Comparison of ENCODE assay signal across 8 cellular contexts in the genomic region with DNA sequence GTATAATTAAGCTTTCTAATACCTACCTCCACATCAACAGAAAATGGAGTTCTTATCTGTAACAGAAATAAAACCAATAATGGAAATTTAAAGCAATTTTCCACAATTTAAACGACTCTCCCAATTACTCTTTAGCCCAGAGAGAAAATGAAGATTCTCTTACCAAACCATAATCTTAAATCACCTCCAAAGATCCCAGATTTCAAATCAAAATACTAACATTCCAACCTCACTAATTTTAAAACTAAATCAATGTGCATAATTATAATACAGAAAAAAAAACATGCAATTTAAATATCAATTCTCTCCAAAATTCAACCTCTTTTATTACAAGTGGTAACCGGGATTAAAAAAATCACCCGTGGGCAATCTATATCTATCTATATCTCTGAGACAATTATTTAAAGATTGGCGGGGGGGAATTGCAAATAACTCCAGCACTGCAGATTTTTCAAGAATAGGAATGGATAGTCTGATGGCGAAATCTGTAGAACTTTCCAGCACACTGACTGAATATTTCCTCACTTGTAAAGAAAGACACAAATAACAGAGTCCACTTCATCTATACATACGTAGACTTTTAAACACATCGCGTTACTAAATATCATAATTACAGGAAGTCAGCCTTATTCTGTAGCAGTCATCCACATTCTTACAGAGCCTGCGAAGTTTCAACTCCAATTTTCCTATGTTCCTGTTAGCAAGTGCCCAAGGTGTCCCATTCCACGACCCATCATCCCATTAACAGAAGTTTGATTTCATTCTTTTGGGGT. TPM values are rescaled to one million over a fixed set of nuclear protein-coding genes. Genes with fewer than 3 reads are reported as not detected.
DNase-seq lines count a peak whose midpoint lies in the region; ATAC-seq and TF ChIP-seq lines count a peak whose summit lies in the region.

No MANE protein-coding gene starts in this region.

- peak; percentile 8 for DNase-seq in Ammon's horn (ENCODE audit: low spot score)
- DNase-seq in HFFc6: no peak
- DNase-seq in kidney epithelial cell (ENCODE audit: low read depth): no peak
- no peak for DNase-seq in suprapubic skin (ENCODE audit: low spot score in 2 of 2)

- no peaks in the 10 kb centered on the region for H3K9me3 ChIP-seq in suprapubic skin

- no peaks in the 10 kb centered on the region for H3K36me3 ChIP-seq in kidney epithelial cell (ENCODE audit: control insufficient read depth, insufficient read depth, low read length)
- peaks cover 4% of the 10 kb centered on the region for H3K36me3 ChIP-seq in suprapubic skin

- peaks cover 34% of the 10 kb centered on the region for H3K4me1 ChIP-seq in suprapubic skin

- TF ChIP-seq EP300 in suprapubic skin (IDR thresholded peaks at IDR 0.05): no peak

- no peak for TF ChIP-seq CTCF in HFFc6 (IDR thresholded peaks at IDR 0.05)
- no peak for TF ChIP-seq CTCF in kidney epithelial cell (IDR thresholded peaks at IDR 0.05; ENCODE audit: insufficient read depth, low read length, poor library complexity, severe bottlenecking)
- no peak for TF ChIP-seq CTCF in suprapubic skin (IDR thresholded peaks at IDR 0.05)

- peaks cover 53% of the 10 kb centered on the region for H3K36me3 Mint-ChIP-seq in HFFc6 (ENCODE audit: low read depth)

- H3K4me3 Mint-ChIP-seq in HFFc6: peak overlapping the region; percentile 99

- H3K27ac ChIP-seq in angular gyrus (ENCODE audit: low read depth, low read length) (peak overlapping the region; percentile 94), suprapubic skin (peak overlapping the region; percentile 98)

- 4% methylated on average over 10 of the region's 10 CpGs for WGBS in suprapubic skin

- H3K27me3 ChIP-seq in kidney epithelial cell (ENCODE audit: control insufficient read depth, insufficient read depth, low read length) (no peaks in the 10 kb centered on the region), suprapubic skin (no peaks in the 10 kb centered on the region)

- H3K4me1 Mint-ChIP-seq in HFFc6 (ENCODE audit: low read depth): peaks cover 39% of the 10 kb centered on the region

- ATAC-seq in HG02981 (IDR thresholded peaks at IDR 0.05; ENCODE audit: unreplicated experiment) (no peak), GM18867 (IDR thresholded peaks at IDR 0.05; ENCODE audit: unreplicated experiment) (no peak), HG02588 (IDR thresholded peaks at IDR 0.05; ENCODE audit: unreplicated experiment) (no peak)

- no peak for TF ChIP-seq POLR2A in suprapubic skin (IDR thresholded peaks at IDR 0.05)

- H3K4me3 ChIP-seq in kidney epithelial cell (ENCODE audit: low read depth, low read length) (peak overlapping the region; percentile 75), suprapubic skin (peak overlapping the region; percentile 77)

- peak overlapping the region; percentile 98 for H3K27ac Mint-ChIP-seq in HFFc6

- no peaks in the 10 kb centered on the region for H3K9me3 Mint-ChIP-seq in HFFc6

- peaks cover 11% of the 10 kb centered on the region; the same call in 1 of the 2 replicates for H3K27me3 Mint-ChIP-seq in HFFc6 (ENCODE audit: insufficient read depth)

RNA-seq across cellular contexts. Expression of gene HERC4, which starts 1.3 kb away (rescaled TPM):
- total RNA-seq in HFFc6 (2021; fragmentation: NEBNext Ultra II Directional; extraction: Animal tissue kit (Norgen Biotek cat#: 25700)): 100 to 1,000 TPM; 220 to 297 (median 279) TPM
- total RNA-seq in kidney epithelial cell (28.5 and 29.1 TPM in 2 replicates), suprapubic skin (10 to 100 TPM; 25.8 to 92.1 (median 31.4) TPM)

RNA-seq across cellular contexts. Expression of gene MYPN, which starts 35.5 kb away (rescaled TPM):
- total RNA-seq in HFFc6 (2021; fragmentation: NEBNext Ultra II Directional; extraction: Animal tissue kit (Norgen Biotek cat#: 25700)): 10 to 100 TPM; 70.3 to 89.1 (median 80.1) TPM
- total RNA-seq in kidney epithelial cell (0.04 TPM in 1 of 2 replicates, not detected in the other), suprapubic skin (under 1 TPM in 1 of 4 donors, not detected in 3; 0.16 TPM)

Comparison
In these comparisons a context has a peak if more than half of its experiments do, and no peak if none do; other contexts are left out.
1. RNA of gene MYPN, which starts 35.5 kb away (total RNA-seq): 70.3 to 89.1 TPM in HFFc6; 0.16 TPM in suprapubic skin and 0.04 TPM in kidney epithelial cell; every median in the first group is over 10 times any median in the second.